ENCODE assay signal across 9 cellular contexts in genomic region chr14:63039800-63040380, GRCh38. TPM values are rescaled to one million over a fixed set of nuclear protein-coding genes. Genes with fewer than 3 reads are reported as not detected.
A peak's percentile ranks its signal among the peaks of the same experiment; 100 is the strongest.
DNase-seq lines count a peak whose midpoint lies in the region; ATAC-seq, FAIRE-seq and TF ChIP-seq lines count a peak whose summit lies in the region.
"Had no signal": no experiment of that assay in that cellular context is flagged by ENCODE, and none has a peak within 500 bp of the region (broad histone marks: within the 10 kb centered on the region; RNA-seq: fewer than 3 reads in every experiment).

No MANE protein-coding gene starts in this region.

- H3K79me2 ChIP-seq in PC-9 (ENCODE audit: low read depth), result no peaks in the 10 kb centered on the region

- POLR2A ChIA-PET in PC-9 (lab: Charles Lee; ENCODE audit: unreplicated experiment), result no interaction called here

- H3K36me3 ChIP-seq in PC-9 (ENCODE audit: low read depth), result no peaks in the 10 kb centered on the region
- H3K36me3 ChIP-seq: SJSA1 had no signal

- intact Hi-C loops in PC-9 (cut with micrococcal nuclease; ENCODE audit: unreplicated experiment) (loop anchor here (1.0 to 5.0 kb wide), 3 partner anchors 236 to 878 kb away; no protein-coding TSS in a partner anchor), posterior cingulate gyrus (cut with DNase I) (loop anchor here (10.0 kb wide), 1 partner anchor 855 kb away; no protein-coding TSS in a partner anchor)

- no peaks in the 10 kb centered on the region for H3K9me2 ChIP-seq in PC-9 (ENCODE audit: insufficient read depth)

- CTCF ChIA-PET in PC-9 (lab: Charles Lee), result interaction anchor here (0.6 kb wide), 1 partner anchor 300 kb away, joined by 4 read pairs; no protein-coding TSS in a partner anchor

- H3K4me2 ChIP-seq in PC-9, result no peak overlapping the region

- BruUV-seq in PC-9 (replicated peaks; lab: Mats Ljungman, UMichigan), result no TSS peak

- peak; percentile 1 for DNase-seq in AG10803 (ENCODE audit: low read depth)
- DNase-seq in HTR-8/SVneo (ENCODE audit: insufficient read length, low spot score), result peak; percentile 81
- peak; percentile 27 to 78 for DNase-seq in PC-9
- DNase-seq in foreskin fibroblast, result peak; percentile 10 to 70
- no peak for DNase-seq in posterior cingulate gyrus
- no peak for DNase-seq in CD1c-positive myeloid dendritic cell (ENCODE audit: extremely low spot score)

- no peaks in the 10 kb centered on the region for H3K4me1 ChIP-seq in PC-9 (replicated peaks; ENCODE audit: insufficient read depth)
- H3K4me1 ChIP-seq: SJSA1 had no signal

- H3K27me3 ChIP-seq in PC-9 (ENCODE audit: insufficient read depth, low read depth), result no peaks in the 10 kb centered on the region

- no peak overlapping the region for H3K27ac ChIP-seq in PC-9
- H3K27ac ChIP-seq: SJSA1 had no signal

- TF ChIP-seq CTCF in AG10803 (conservative IDR thresholded peaks at IDR 0.05; ENCODE audit: low read length) (peak; percentile 21), PC-9 (conservative IDR thresholded peaks at IDR 0.05) (peak; percentile 64), foreskin fibroblast (IDR thresholded peaks at IDR 0.05; ENCODE audit: low read depth, low read length) (no peak)

- no peaks in the 10 kb centered on the region for H4K20me1 ChIP-seq in PC-9 (ENCODE audit: insufficient read depth)

- H2AFZ ChIP-seq in PC-9, result no peak overlapping the region

- H3F3A ChIP-seq in PC-9 (ENCODE audit: insufficient read depth, low read depth), result no peaks in the 10 kb centered on the region

- no peak overlapping the region for H3K4me3 ChIP-seq in AG10803 (ENCODE audit: low read length)
- H3K4me3 ChIP-seq in PC-9, result no peak overlapping the region
- no peak overlapping the region for H3K4me3 ChIP-seq in foreskin fibroblast (ENCODE audit: low read depth in 1 of 2, low read length in 2 of 2)
- H3K4me3 ChIP-seq: SJSA1 had no signal

- no peak for ATAC-seq in HG03135 (IDR thresholded peaks at IDR 0.05; ENCODE audit: unreplicated experiment)
- no peak for ATAC-seq in HG03469 (IDR thresholded peaks at IDR 0.05; ENCODE audit: unreplicated experiment)

- no peaks in the 10 kb centered on the region for H3K9me3 ChIP-seq in PC-9 (ENCODE audit: insufficient read depth, low read depth)
- H3K9me3 ChIP-seq: SJSA1 had no signal

- peak; percentile 96 for FAIRE-seq in HTR-8/SVneo (lab: Jason Lieb, UNC)

RNA-seq across cellular contexts. Expression of gene KCNH5, which starts 5.4 kb away (rescaled TPM):
- total RNA-seq in PC-9 (2021), result 1.4 TPM in 2 replicates
- total RNA-seq: SJSA1 had no signal

Comparison
In these comparisons a context has a peak if more than half of its experiments do, and no peak if none do; other contexts are left out.
1. DNase-seq: peak in AG10803 (single experiment), HTR-8/SVneo (single experiment), PC-9 (2 of 2) and foreskin fibroblast (2 of 2); none in posterior cingulate gyrus (0 of 10) and CD1c-positive myeloid dendritic cell (single experiment).